Comparison of ENCODE assay signal across 16 cellular contexts in genomic region chr19:33668968-33669367, GRCh38. TPM values are rescaled to one million over a fixed set of nuclear protein-coding genes. Genes with fewer than 3 reads are reported as not detected.
A peak's percentile ranks its signal among the peaks of the same experiment; 100 is the strongest.
DNase-seq lines count a peak whose midpoint lies in the region; ATAC-seq and TF ChIP-seq lines count a peak whose summit lies in the region.
"Had no signal": no experiment of that assay in that cellular context is flagged by ENCODE, and none has a peak within 500 bp of the region (broad histone marks: within the 10 kb centered on the region; RNA-seq: fewer than 3 reads in every experiment).

No MANE protein-coding gene starts in this region.

- peaks cover 42% of the 10 kb centered on the region for H3K27me3 Mint-ChIP-seq in type B pancreatic cell
- peaks cover 38 to 72% of the 10 kb centered on the region in 2 donors for H3K27me3 Mint-ChIP-seq in effector memory CD8-positive, alpha-beta T cell

- TF ChIP-seq CTCF in coronary artery (IDR thresholded peaks at IDR 0.05) (no peak), right lobe of liver (IDR thresholded peaks at IDR 0.05) (no peak), type B pancreatic cell (conservative IDR thresholded peaks at IDR 0.05) (no peak)

- no peaks in the 10 kb centered on the region for H3K27me3 ChIP-seq in right lobe of liver
- H3K27me3 ChIP-seq: BLaER1 had no signal

- no peak overlapping the region for H3K4me3 Mint-ChIP-seq in type B pancreatic cell
- H3K4me3 Mint-ChIP-seq in effector memory CD8-positive, alpha-beta T cell: no peak overlapping the region
- H3K4me3 Mint-ChIP-seq: CD8-positive, alpha-beta memory T cell had no signal

- H3K9me3 Mint-ChIP-seq in type B pancreatic cell: no peaks in the 10 kb centered on the region
- H3K9me3 Mint-ChIP-seq in effector memory CD8-positive, alpha-beta T cell: no peaks in the 10 kb centered on the region

- no peak for TF ChIP-seq POLR2A in right lobe of liver (IDR thresholded peaks at IDR 0.05)

- no peaks in the 10 kb centered on the region for H3K4me1 Mint-ChIP-seq in type B pancreatic cell (ENCODE audit: unreplicated experiment)
- no peaks in the 10 kb centered on the region for H3K4me1 Mint-ChIP-seq in effector memory CD8-positive, alpha-beta T cell (ENCODE audit: low read depth in 2 of 2)
- H3K4me1 Mint-ChIP-seq: CD8-positive, alpha-beta memory T cell had no signal

- intact Hi-C loops in right lobe of liver (cut with DNase I): no loop called here

- no peak overlapping the region for H3K27ac ChIP-seq in coronary artery
- no peak overlapping the region for H3K27ac ChIP-seq in right lobe of liver
- H3K27ac ChIP-seq: 22Rv1, BLaER1 had no signal

- DNase-seq in activated CD8-positive, alpha-beta memory T cell treated with anti-CD3 and anti-CD28 coated beads for 24 hours: peak; percentile 26
- DNase-seq in activated CD8-positive, alpha-beta memory T cell treated with anti-CD3 and anti-CD28 coated beads, Interleukin-2, amount 50 U/mL, for 4 hours: no peak
- DNase-seq in coronary artery (ENCODE audit: low spot score): peak; percentile 28
- DNase-seq in right lobe of liver: peak; percentile 45 to 57 (median 53)
- peak; percentile 40 for DNase-seq in type B pancreatic cell (ENCODE audit: extremely low spot score, unreplicated experiment)
- DNase-seq in effector memory CD8-positive, alpha-beta T cell: no peak
- DNase-seq in NCI-H1092 treated with DMSO at 0.1 percent for 48 hours (lab: John Stamatoyannopoulos, UW): no peak
- DNase-seq in activated T-cell treated with anti-CD3 and anti-CD28 coated beads for 4 hours: no peak
- DNase-seq: AML-193; Caco-2; CD8-positive, alpha-beta memory T cell; DND-41; GDM1 had no signal

- no peak overlapping the region for H3K27ac Mint-ChIP-seq in type B pancreatic cell
- H3K27ac Mint-ChIP-seq in effector memory CD8-positive, alpha-beta T cell: no peak overlapping the region
- H3K27ac Mint-ChIP-seq: CD8-positive, alpha-beta memory T cell had no signal

- ATAC-seq in right lobe of liver: peak; percentile 51 to 86 (median 68)
- ATAC-seq in effector memory CD8-positive, alpha-beta T cell (replicated peaks): no peak

- H3K4me3 ChIP-seq in coronary artery (no peak overlapping the region), right lobe of liver (no peak overlapping the region)
- H3K4me3 ChIP-seq: BLaER1, HAP-1 had no signal

- H3K36me3 Mint-ChIP-seq in type B pancreatic cell: no peaks in the 10 kb centered on the region
- H3K36me3 Mint-ChIP-seq in effector memory CD8-positive, alpha-beta T cell (ENCODE audit: insufficient read depth): peaks cover 4% of the 10 kb centered on the region
- H3K36me3 Mint-ChIP-seq: CD8-positive, alpha-beta memory T cell had no signal

- H3K9me3 ChIP-seq in right lobe of liver: no peaks in the 10 kb centered on the region
- H3K9me3 ChIP-seq: BLaER1, Caco-2, HAP-1 had no signal

- 50% methylated on average over 7 of the region's 8 CpGs for WGBS in right lobe of liver (ENCODE audit: insufficient coverage, low coverage, low lambda C conversion rate, missing lambda C conversion rate)

- H3K36me3 ChIP-seq in right lobe of liver: no peaks in the 10 kb centered on the region
- H3K36me3 ChIP-seq: BLaER1, HAP-1 had no signal

- H3K4me1 ChIP-seq in right lobe of liver: no peaks in the 10 kb centered on the region
- H3K4me1 ChIP-seq: BLaER1, Caco-2, HAP-1 had no signal

RNA-seq across cellular contexts. Expression of gene CHST8, which starts 47.2 kb away (rescaled TPM):
- total RNA-seq in right lobe of liver: under 1 TPM in 2 of 6 experiments, not detected in 4; 0.12 to 0.19 TPM
- 5.7 and 10.8 TPM in 2 replicates for total RNA-seq in type B pancreatic cell (ENCODE audit: low replicate concordance)
- total RNA-seq: Caco-2; CD8-positive, alpha-beta memory T cell had no signal

Comparison
In these comparisons a context has a peak if more than half of its experiments do, and no peak if none do; other contexts are left out.
1. DNase-seq: peak in activated CD8-positive, alpha-beta memory T cell treated with anti-CD3 and anti-CD28 coated beads for 24 hours (single experiment), coronary artery (single experiment), right lobe of liver (3 of 3) and type B pancreatic cell (single experiment); none in activated CD8-positive, alpha-beta memory T cell treated with anti-CD3 and anti-CD28 coated beads, Interleukin-2, amount 50 U/mL, for 4 hours (single experiment), effector memory CD8-positive, alpha-beta T cell (0 of 3), NCI-H1092 treated with DMSO at 0.1 percent for 48 hours (single experiment) and activated T-cell treated with anti-CD3 and anti-CD28 coated beads for 4 hours (single experiment).